12 cellular contexts compared by ENCODE assay signal in the genomic region with DNA sequence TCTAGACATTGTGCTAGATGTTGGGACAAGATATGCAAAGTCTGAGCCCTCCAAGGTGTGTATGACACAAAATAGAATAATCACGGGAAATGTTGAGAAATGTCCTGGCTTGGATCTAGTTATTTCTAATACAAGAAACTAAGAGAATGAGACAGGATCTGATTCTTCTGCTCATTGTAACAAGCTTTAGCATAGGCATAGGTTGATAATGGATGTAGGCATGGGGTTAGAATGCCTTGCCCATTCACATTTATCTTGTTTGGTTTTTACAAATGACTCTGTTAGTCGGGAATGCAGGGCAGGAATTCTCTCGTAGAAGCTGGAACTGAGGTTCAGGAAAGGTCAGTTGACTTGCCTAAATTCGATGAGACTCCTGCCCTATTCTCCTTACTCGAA. TPM values are rescaled to one million over a fixed set of nuclear protein-coding genes. Genes with fewer than 3 reads are reported as not detected.
A peak's percentile ranks its signal among the peaks of the same experiment; 100 is the strongest.
DNase-seq lines count a peak whose midpoint lies in the region; ATAC-seq, FAIRE-seq and TF ChIP-seq lines count a peak whose summit lies in the region.
"Had no signal": no experiment of that assay in that cellular context is flagged by ENCODE, and none has a peak within 500 bp of the region (broad histone marks: within the 10 kb centered on the region; RNA-seq: fewer than 3 reads in every experiment).

No MANE protein-coding gene starts in this region.

- TF ChIP-seq POLR2A in esophagus squamous epithelium (IDR thresholded peaks at IDR 0.05) = no peak

- no peaks in the 10 kb centered on the region for H3K36me3 ChIP-seq in fibroblast of lung (ENCODE audit: control insufficient read depth, insufficient read depth, low read length)
- no peaks in the 10 kb centered on the region for H3K36me3 ChIP-seq in neuronal stem cell (replicated peaks in 1 of 2; ENCODE audit: control insufficient read depth in 2 of 2, insufficient read depth in 2 of 2, low read length in 2 of 2)
- no peaks in the 10 kb centered on the region for H3K36me3 ChIP-seq in pancreas
- H3K36me3 ChIP-seq in esophagus squamous epithelium = no peaks in the 10 kb centered on the region

- H2BK12ac ChIP-seq in neuronal stem cell (ENCODE audit: low read length) = no peak overlapping the region

- H3K9me3 ChIP-seq in fibroblast of lung (ENCODE audit: control insufficient read depth, insufficient read depth, low read depth, low read length) (no peaks in the 10 kb centered on the region), neuronal stem cell (replicated peaks in 1 of 2; ENCODE audit: control insufficient read depth in 2 of 2, insufficient read depth in 1 of 2, low read depth in 1 of 2, low read length in 2 of 2) (no peaks in the 10 kb centered on the region), pancreas (no peaks in the 10 kb centered on the region), esophagus squamous epithelium (no peaks in the 10 kb centered on the region)

- H2AFZ ChIP-seq in fibroblast of lung (ENCODE audit: low read length) = peak overlapping the region; percentile 49
- H2AFZ ChIP-seq in neuronal stem cell (ENCODE audit: low read length) = peak overlapping the region; percentile 17

- H4K8ac ChIP-seq in neuronal stem cell (ENCODE audit: low read depth, low read length) = no peak overlapping the region

- H3K9ac ChIP-seq in fibroblast of lung (ENCODE audit: insufficient read depth, low read length) (no peak overlapping the region), neuronal stem cell (ENCODE audit: low read depth, low read length, poor library complexity) (no peak overlapping the region)

- H2BK15ac ChIP-seq in neuronal stem cell (ENCODE audit: low read length) = no peak overlapping the region

- no peak for TF ChIP-seq CTCF in fibroblast of lung (conservative IDR thresholded peaks at IDR 0.05 in 1 of 2, IDR thresholded peaks at IDR 0.05 in 1 of 2; ENCODE audit: low read depth in 1 of 2, low read length in 2 of 2)
- no peak for TF ChIP-seq CTCF in pancreas (IDR thresholded peaks at IDR 0.05)
- no peak for TF ChIP-seq CTCF in esophagus squamous epithelium (IDR thresholded peaks at IDR 0.05)

- no peak overlapping the region for H3K4me3 ChIP-seq in fibroblast of lung (replicated peaks in 1 of 4; ENCODE audit: control extremely low read depth in 1 of 4, insufficient read depth in 1 of 4, low read depth in 3 of 4, low read length in 4 of 4)
- no peak overlapping the region for H3K4me3 ChIP-seq in neuronal stem cell (ENCODE audit: low read length in 2 of 2)
- H3K4me3 ChIP-seq in pancreas = no peak overlapping the region
- no peak overlapping the region for H3K4me3 ChIP-seq in esophagus squamous epithelium

- WGBS in neuronal stem cell (ENCODE audit: extremely low coverage in 2 of 2, insufficient read length in 2 of 2, insufficient replicate concordance in 1 of 2), 2 donors = no CpG with 5 or more reads among the region's 5 CpGs
- WGBS in pancreas, 2 donors = 45 to 59% methylated on average over 5 of the region's 5 CpGs
- WGBS in esophagus squamous epithelium, 2 donors = 55 to 65% methylated on average over 5 of the region's 5 CpGs

- H4K91ac ChIP-seq in neuronal stem cell (ENCODE audit: low read depth, low read length, poor library complexity) = no peak overlapping the region

- ATAC-seq in pancreas = no peak

- intact Hi-C loops in pancreas (cut with DNase I) = loop anchor here in 2 of 3 donors (2.0 to 10.0 kb wide), 2 partner anchors 69 kb away; no protein-coding TSS in a partner anchor
- intact Hi-C loops in esophagus squamous epithelium (cut with DNase I) = loop anchor here (2.0 to 10.0 kb wide), 2 partner anchors 69 to 169 kb away; partner anchors contain the start of gene BRPF3

- DNase-seq in ELF-1 (ENCODE audit: low read depth, low spot score) = peak; percentile 16
- DNase-seq in NCI-H226 = peak; percentile 82
- DNase-seq in fibroblast of lung (ENCODE audit: low read depth in 2 of 2) = peak; percentile 22 to 62
- DNase-seq in neuronal stem cell (ENCODE audit: low spot score) = no peak
- DNase-seq in pancreas = no peak
- DNase-seq in DMS79 treated with DMSO at 0.1 percent for 48 hours (lab: John Stamatoyannopoulos, UW) = no peak
- DNase-seq in NCI-H446 treated with DMSO at 0.1 percent for 48 hours (lab: John Stamatoyannopoulos, UW) = no peak
- no peak for DNase-seq in esophagus squamous epithelium (lab: John Stamatoyannopoulos, UW)
- DNase-seq: C1 segment of cervical spinal cord, NCI-H2171 treated with DMSO at 0.1 percent for 48 hours, retina had no signal

- H4K20me1 ChIP-seq in fibroblast of lung (ENCODE audit: control insufficient read depth, extremely low read depth, insufficient read depth, low read length) = no peaks in the 10 kb centered on the region

- no peak overlapping the region for H3K14ac ChIP-seq in neuronal stem cell (ENCODE audit: low read length)

- no peak overlapping the region for H2BK5ac ChIP-seq in neuronal stem cell (ENCODE audit: low read length)

- no peak overlapping the region for H2BK120ac ChIP-seq in neuronal stem cell (ENCODE audit: low read depth, low read length)

- no peak overlapping the region for H3K18ac ChIP-seq in neuronal stem cell (ENCODE audit: low read length)

- H2AK5ac ChIP-seq in neuronal stem cell (ENCODE audit: low read depth, low read length) = no peak overlapping the region

- H3K4me2 ChIP-seq in fibroblast of lung (ENCODE audit: extremely low read depth, insufficient read depth, low read length) (peak overlapping the region; percentile 71), neuronal stem cell (ENCODE audit: insufficient read depth, low read length, poor library complexity, severe bottlenecking) (no peak overlapping the region)

- no peak overlapping the region for H3K4ac ChIP-seq in neuronal stem cell (ENCODE audit: low read length)

- H3K4me1 ChIP-seq in fibroblast of lung (ENCODE audit: control insufficient read depth, extremely low read depth, insufficient read depth, low read length) (peaks cover 10% of the 10 kb centered on the region), neuronal stem cell (ENCODE audit: control insufficient read depth in 2 of 2, insufficient read depth in 1 of 2, low read depth in 1 of 2, low read length in 2 of 2) (peaks cover 9 to 12% of the 10 kb centered on the region in 2 donors), pancreas (peaks cover 0 to 11% (median 10%) of the 10 kb centered on the region in 3 donors), esophagus squamous epithelium (peaks cover 11 to 27% (median 12%) of the 10 kb centered on the region in 3 donors)

- no peaks in the 10 kb centered on the region for H3K27me3 ChIP-seq in fibroblast of lung (ENCODE audit: control insufficient read depth, insufficient read depth, low read length)
- no peaks in the 10 kb centered on the region for H3K27me3 ChIP-seq in neuronal stem cell (ENCODE audit: control insufficient read depth in 3 of 3, insufficient read depth in 3 of 3, low read depth in 1 of 3, low read length in 3 of 3)
- no peaks in the 10 kb centered on the region for H3K27me3 ChIP-seq in pancreas
- peaks cover 0 to 15% (median 0%) of the 10 kb centered on the region in 4 donors for H3K27me3 ChIP-seq in esophagus squamous epithelium

- peaks cover 6% of the 10 kb centered on the region for H3K79me1 ChIP-seq in neuronal stem cell (ENCODE audit: low read depth, low read length)

- H3K27ac ChIP-seq in fibroblast of lung (ENCODE audit: insufficient read depth, low read length) (no peak overlapping the region), neuronal stem cell (replicated peaks; ENCODE audit: low read length) (no peak overlapping the region), pancreas (no peak overlapping the region), esophagus squamous epithelium (no peak overlapping the region)

- FAIRE-seq in pancreas (lab: Jason Lieb, UNC) = no peak
- FAIRE-seq: G401.6 had no signal

- H3K23ac ChIP-seq in neuronal stem cell (ENCODE audit: low read depth, low read length, poor library complexity) = no peak overlapping the region

- peaks cover 33% of the 10 kb centered on the region for H3K79me2 ChIP-seq in fibroblast of lung (ENCODE audit: control insufficient read depth, insufficient read depth, low read length)

RNA-seq across cellular contexts. Expression of gene SLC26A8, which starts 1.5 kb away (rescaled TPM):
- total RNA-seq in fibroblast of lung (not detected in 2 replicates), pancreas (under 1 TPM in 1 of 6 donors, not detected in 5; 0.06 TPM), esophagus squamous epithelium (under 1 TPM in 1 of 4 donors, not detected in 3; 0.19 TPM)
- polyA plus RNA-seq in fibroblast of lung (0.02 TPM in 1 of 2 replicates, not detected in the other), pancreas (under 1 TPM; 0.07 to 0.11 TPM)
- polyA plus RNA-seq in fibroblast of lung (2012) = not detected in 2 replicates
- not detected in 2 replicates for polyA minus RNA-seq in fibroblast of lung (ENCODE audit: low replicate concordance)
- 0.26 TPM for polyA plus RNA-seq in neuronal stem cell (2013, experiment 1 of 2)
- polyA plus RNA-seq in neuronal stem cell (2013, experiment 2 of 2) = 0.28 TPM

RNA-seq across cellular contexts. Expression of gene MAPK14, which starts 1.7 kb away (rescaled TPM):
- total RNA-seq in fibroblast of lung (44.4 and 57.8 TPM in 2 replicates), pancreas (10 to 100 TPM; 13.3 to 29.9 (median 18.7) TPM), esophagus squamous epithelium (10 to 100 TPM; 44.4 to 91.7 (median 59.1) TPM)
- polyA plus RNA-seq in fibroblast of lung (39.7 and 55.9 TPM in 2 replicates), pancreas (10 to 100 TPM in 1 of 2 donors, 1 to 10 TPM in 1; 6.8 to 12.4 TPM)
- polyA plus RNA-seq in fibroblast of lung (2012) = 25.2 and 32.7 TPM in 2 replicates
- 20.8 and 34.3 TPM in 2 replicates for polyA minus RNA-seq in fibroblast of lung (ENCODE audit: low replicate concordance)
- polyA plus RNA-seq in neuronal stem cell (2013, experiment 1 of 2) = 18.6 TPM
- polyA plus RNA-seq in neuronal stem cell (2013, experiment 2 of 2) = 18.6 TPM

Comparison
In these comparisons a context has a peak if more than half of its experiments do, and no peak if none do; other contexts are left out.
1. DNase-seq: peak in ELF-1 (single experiment), NCI-H226 (single experiment) and fibroblast of lung (2 of 2); none in neuronal stem cell (single experiment), pancreas (0 of 6), DMS79 treated with DMSO at 0.1 percent for 48 hours (single experiment), NCI-H446 treated with DMSO at 0.1 percent for 48 hours (single experiment) and esophagus squamous epithelium (single experiment).